ENCODE assay signal across 9 cellular contexts in the genomic region with DNA sequence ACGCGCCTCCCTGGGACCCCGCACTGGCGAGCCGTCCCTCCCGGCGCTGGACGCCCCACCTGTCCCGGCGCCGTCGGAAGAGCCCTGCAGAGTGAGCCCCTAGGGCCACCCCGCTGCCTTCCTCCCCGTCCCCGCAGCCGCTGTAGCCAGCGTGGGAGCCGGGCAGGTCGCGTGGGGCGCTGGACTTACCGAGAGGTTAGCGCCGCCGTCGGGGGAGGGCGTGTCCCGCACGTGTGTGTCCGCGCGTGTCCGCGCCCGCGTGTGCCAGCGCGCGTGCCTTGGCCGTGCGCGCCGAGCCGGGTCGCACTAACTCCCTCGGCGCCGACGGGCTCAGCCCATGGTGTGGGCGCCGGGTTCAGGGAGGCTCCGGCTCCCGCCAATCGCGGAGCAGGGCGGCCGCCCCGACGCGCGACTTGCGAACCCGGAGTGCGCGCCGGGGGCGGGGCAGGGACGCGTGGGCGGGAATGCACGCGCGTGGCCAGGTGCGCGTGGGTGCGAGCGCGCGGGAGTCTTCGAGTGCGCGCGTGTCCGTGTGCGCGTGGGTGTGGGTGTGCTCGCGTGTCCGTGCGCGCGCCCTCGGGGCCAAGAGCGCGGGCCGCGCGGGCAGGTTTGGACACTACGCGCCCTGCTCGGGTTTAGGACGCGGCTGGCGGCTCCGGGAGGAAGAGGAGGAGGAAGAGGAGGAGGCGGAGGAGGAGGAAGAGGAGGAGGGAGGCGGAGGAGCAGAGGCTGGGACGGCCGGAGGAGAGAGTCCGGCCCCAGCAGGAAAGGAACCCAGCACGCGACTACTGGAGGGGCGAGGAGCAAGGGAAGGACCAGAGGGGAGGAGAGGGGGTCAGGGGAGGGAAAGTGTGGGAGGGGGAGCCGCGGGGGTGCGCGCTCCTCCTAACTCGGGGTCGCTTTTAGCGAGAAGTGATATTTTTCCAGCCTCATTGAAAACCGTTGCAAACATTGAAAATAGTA.
DNase-seq lines count a peak whose midpoint lies in the region; ATAC-seq and TF ChIP-seq lines count a peak whose summit lies in the region.
"Had no signal": no experiment of that assay in that cellular context is flagged by ENCODE, and none has a peak within 500 bp of the region (broad histone marks: within the 10 kb centered on the region; RNA-seq: fewer than 3 reads in every experiment).

No MANE protein-coding gene starts in this region.

- peaks cover 54% of the 10 kb centered on the region for H3K27me3 Mint-ChIP-seq in activated naive CD8-positive, alpha-beta T cell treated with anti-CD3 and anti-CD28 coated beads, Interleukin-2, amount 50 U/mL, for 24 hours
- peaks cover 9 to 27% (median 9%) of the 10 kb centered on the region in 3 donors for H3K27me3 Mint-ChIP-seq in immature natural killer cell (ENCODE audit: low read depth in 3 of 3)

- H3K27me3 ChIP-seq in stomach, result peaks cover 3 to 86% (median 42%) of the 10 kb centered on the region in 3 donors

- H3K27ac ChIP-seq in stomach, result peak overlapping the region in 3 of 5 donors; percentile 62 to 70 (median 68)

- WGBS in stomach, 5 donors, result 2 to 7% (median 4%) methylated on average over 52 to 121 of the region's 121 CpGs

- H3K9me3 ChIP-seq in stomach, result peaks cover 0 to 4% (median 0%) of the 10 kb centered on the region in 4 donors

- no peak overlapping the region for H3K27ac Mint-ChIP-seq in activated naive CD8-positive, alpha-beta T cell treated with anti-CD3 and anti-CD28 coated beads, Interleukin-2, amount 50 U/mL, for 24 hours
- H3K27ac Mint-ChIP-seq in immature natural killer cell, result no peak overlapping the region

- H3K4me1 ChIP-seq in stomach, result peaks cover 16 to 25% (median 20%) of the 10 kb centered on the region in 4 donors

- ATAC-seq in activated naive CD8-positive, alpha-beta T cell treated with anti-CD3 and anti-CD28 coated beads, Interleukin-2, amount 50 U/mL, for 24 hours, result peak; percentile 49
- no peak for ATAC-seq in GM18498 (IDR thresholded peaks at IDR 0.05; ENCODE audit: unreplicated experiment)
- ATAC-seq in HG02588 (IDR thresholded peaks at IDR 0.05; ENCODE audit: unreplicated experiment), result no peak

- intact Hi-C loops in stomach (cut with DNase I; ENCODE audit: low total_unique reads), result no loop called here

- TF ChIP-seq POLR2A in stomach (IDR thresholded peaks at IDR 0.05), result no peak

- no peaks in the 10 kb centered on the region for H3K9me3 Mint-ChIP-seq in activated naive CD8-positive, alpha-beta T cell treated with anti-CD3 and anti-CD28 coated beads, Interleukin-2, amount 50 U/mL, for 24 hours
- peaks cover 0 to 2% (median 0%) of the 10 kb centered on the region in 6 donors for H3K9me3 Mint-ChIP-seq in immature natural killer cell

- H3K36me3 Mint-ChIP-seq in activated naive CD8-positive, alpha-beta T cell treated with anti-CD3 and anti-CD28 coated beads, Interleukin-2, amount 50 U/mL, for 24 hours (ENCODE audit: low read depth), result no peaks in the 10 kb centered on the region
- H3K36me3 Mint-ChIP-seq in immature natural killer cell, result no peaks in the 10 kb centered on the region
- H3K36me3 Mint-ChIP-seq: CD4-positive, CD25-positive, alpha-beta regulatory T cell had no signal

- DNase-seq in NCI-H2029 (lab: John Stamatoyannopoulos, UW) (peak; percentile 13), NCI-H2029 treated with DMSO at 0.1 percent for 48 hours (lab: John Stamatoyannopoulos, UW) (no peak), immature natural killer cell (no peak), stomach (no peak), SKM-1 treated with dmso at 0.1 percent for 144 hours (lab: John Stamatoyannopoulos, UW; ENCODE audit: unreplicated experiment) (no peak)
- DNase-seq in activated naive CD8-positive, alpha-beta T cell treated with anti-CD3 and anti-CD28 coated beads, Interleukin-2, amount 50 U/mL, for 24 hours, result peak; percentile 4

- no peaks in the 10 kb centered on the region for H3K36me3 ChIP-seq in stomach

- H3K4me3 ChIP-seq in stomach, result peak overlapping the region; percentile 44 to 60 (median 52)

- H3K4me1 Mint-ChIP-seq in activated naive CD8-positive, alpha-beta T cell treated with anti-CD3 and anti-CD28 coated beads, Interleukin-2, amount 50 U/mL, for 24 hours, result peaks cover 10% of the 10 kb centered on the region
- H3K4me1 Mint-ChIP-seq in immature natural killer cell, result peaks cover 9 to 12% of the 10 kb centered on the region in 2 donors

- no peak for TF ChIP-seq CTCF in stomach (IDR thresholded peaks at IDR 0.05)

- peak overlapping the region; percentile 64 for H3K4me3 Mint-ChIP-seq in activated naive CD8-positive, alpha-beta T cell treated with anti-CD3 and anti-CD28 coated beads, Interleukin-2, amount 50 U/mL, for 24 hours
- H3K4me3 Mint-ChIP-seq in immature natural killer cell, result peak overlapping the region in 4 of 5 donors; percentile 40 to 65 (median 58)

- no peak for TF ChIP-seq EP300 in stomach (IDR thresholded peaks at IDR 0.05)

Comparison
In these comparisons a context has a peak if more than half of its experiments do, and no peak if none do; other contexts are left out.
1. DNase-seq: peak in NCI-H2029 (single experiment) and activated naive CD8-positive, alpha-beta T cell treated with anti-CD3 and anti-CD28 coated beads, Interleukin-2, amount 50 U/mL, for 24 hours (single experiment); none in NCI-H2029 treated with DMSO at 0.1 percent for 48 hours (single experiment), immature natural killer cell (0 of 3), stomach (single experiment) and SKM-1 treated with dmso at 0.1 percent for 144 hours (single experiment).